In genomic region chr17:13597723-13598347, GRCh38 we compare ENCODE assay signal across 8 cellular contexts. TPM values are rescaled to one million over a fixed set of nuclear protein-coding genes. Genes with fewer than 3 reads are reported as not detected.
A peak's percentile ranks its signal among the peaks of the same experiment; 100 is the strongest.
DNase-seq lines count a peak whose midpoint lies in the region; ATAC-seq and TF ChIP-seq lines count a peak whose summit lies in the region.

No MANE protein-coding gene starts in this region.

- no peaks in the 10 kb centered on the region for H3K27me3 ChIP-seq in GM06990 (replicated peaks; ENCODE audit: control insufficient read depth, insufficient read depth, low read length)
- H3K27me3 ChIP-seq in Panc1 (ENCODE audit: control insufficient read depth, insufficient read depth, low read length) = peaks cover 8% of the 10 kb centered on the region; the same call in 1 of the 2 replicates
- H3K27me3 ChIP-seq in liver (ENCODE audit: control insufficient read depth in 4 of 4, insufficient read depth in 4 of 4, low read length in 3 of 4) = peaks cover 0 to 4% (median under 1%) of the 10 kb centered on the region in 4 donors

- BruUV-seq in Panc1 (replicated peaks; lab: Mats Ljungman, UMichigan) (no TSS peak), MCF 10A (replicated peaks; lab: Mats Ljungman, UMichigan) (no TSS peak)

- H3K36me3 ChIP-seq in GM06990 (ENCODE audit: control insufficient read depth, insufficient read depth, low read length) = no peaks in the 10 kb centered on the region
- H3K36me3 ChIP-seq in Panc1 (ENCODE audit: control insufficient read depth, insufficient read depth, low read length) = no peaks in the 10 kb centered on the region
- H3K36me3 ChIP-seq in liver (ENCODE audit: control insufficient read depth in 4 of 4, insufficient read depth in 3 of 4, low read depth in 1 of 4, low read length in 3 of 4) = no peaks in the 10 kb centered on the region

- H3K4me3 ChIP-seq in GM06990 (replicated peaks; ENCODE audit: low read depth, low read length) (no peak overlapping the region), Panc1 (ENCODE audit: low read depth in 2 of 2, low read length in 2 of 2) (no peak overlapping the region; a peak in 1 of 4 replicates), liver (ENCODE audit: low read depth in 1 of 3, low read length in 3 of 3) (no peak overlapping the region)

- POLR2A ChIA-PET in Panc1 (lab: Charles Lee) = no interaction called here
- POLR2A ChIA-PET in MCF 10A (lab: Yijun Ruan, JAX) = interaction anchor here (0.6 to 3.3 kb wide), 12 partner anchors 178 to 1329 kb away, joined by 3 to 57 read pairs (median 4); partner anchors contain the start of gene HS3ST3B1

- no peaks in the 10 kb centered on the region for H3K27me3 Mint-ChIP-seq in MCF 10A (ENCODE audit: insufficient read depth, unreplicated experiment)

- H3K4me1 ChIP-seq in Panc1 (ENCODE audit: control insufficient read depth, insufficient read depth, low read length) = no peaks in the 10 kb centered on the region
- peaks cover 14 to 19% (median 17%) of the 10 kb centered on the region in 4 donors for H3K4me1 ChIP-seq in liver (ENCODE audit: control insufficient read depth in 4 of 4, insufficient read depth in 4 of 4, low read length in 3 of 4)

- 14% methylated on average over 3 of the region's 3 CpGs for whole genome bisulfite sequencing in liver

- CTCF ChIA-PET in Panc1 (lab: Charles Lee) = no interaction called here
- CTCF ChIA-PET in MCF 10A (lab: Yijun Ruan, JAX) = interaction anchor here (0.6 to 3.6 kb wide), 28 partner anchors 9 to 1559 kb away, joined by 3 to 50 read pairs (median 4); partner anchors contain the start of genes COX10 and HS3ST3B1

- no peak overlapping the region for H3K27ac ChIP-seq in Panc1 (ENCODE audit: low read length)
- no peak overlapping the region for H3K27ac ChIP-seq in liver (ENCODE audit: low read depth in 1 of 2, low read length in 2 of 2)

- H3K27ac Mint-ChIP-seq in MCF 10A (ENCODE audit: low read depth, unreplicated experiment) = peak overlapping the region; percentile 39

- peaks cover 45% of the 10 kb centered on the region for H3K4me1 Mint-ChIP-seq in MCF 10A (ENCODE audit: insufficient read depth, unreplicated experiment)

- peak; percentile 72 for DNase-seq in ACHN
- DNase-seq in GM06990 (ENCODE audit: extremely low read depth, insufficient read length) = no peak
- peak; percentile 28 for DNase-seq in Panc1 (ENCODE audit: low read depth, low spot score)
- DNase-seq in MCF 10A (ENCODE audit: unreplicated experiment) = peak; percentile 75
- no peak for DNase-seq in NK-92 (lab: John Stamatoyannopoulos, UW; ENCODE audit: unreplicated experiment)
- no peak for DNase-seq in NCI-H446 treated with DMSO at 0.1 percent for 48 hours (lab: John Stamatoyannopoulos, UW)
- no peak for DNase-seq in NCI-H2227 treated with DMSO at 0.1 percent for 48 hours (lab: John Stamatoyannopoulos, UW)

- TF ChIP-seq RAD21 in liver (IDR thresholded peaks at IDR 0.05) = peak; percentile 88 to 91

- peak overlapping the region; percentile 88 for H3K4me3 Mint-ChIP-seq in MCF 10A (ENCODE audit: unreplicated experiment)

- intact Hi-C loops in Panc1 (cut with micrococcal nuclease; ENCODE audit: unreplicated experiment) = loop anchor here (5.0 kb wide), 2 partner anchors 709 to 1329 kb away; no protein-coding TSS in a partner anchor
- intact Hi-C loops in MCF 10A (cut with micrococcal nuclease) = loop anchor here (1.0 to 10.0 kb wide), 11 partner anchors 129 to 1573 kb away; no protein-coding TSS in a partner anchor

- no peaks in the 10 kb centered on the region for H3K9me3 ChIP-seq in Panc1 (ENCODE audit: control insufficient read depth, insufficient read depth, low read depth, low read length)
- H3K9me3 ChIP-seq in liver (ENCODE audit: control insufficient read depth in 4 of 4, low read length in 3 of 4) = no peaks in the 10 kb centered on the region

- in situ Hi-C loops in ACHN (cut with HindIII; ENCODE audit: low pct_ligation_motif_present, low pct_unique_long_range_greater_than_20kb, low sequenced_read_pairs) = loop anchor here (25.0 kb wide), 1 partner anchor 714 kb away; the partner anchor contains the start of gene HS3ST3B1
- in situ Hi-C loops in Panc1 (cut with HindIII; ENCODE audit: low pct_unique_long_range_greater_than_20kb, low sequenced_read_pairs) = no loop called here

- ATAC-seq in Panc1 = no peak

- no peaks in the 10 kb centered on the region for H3K36me3 Mint-ChIP-seq in MCF 10A (ENCODE audit: insufficient read depth, unreplicated experiment)

- H3K9ac ChIP-seq in liver (ENCODE audit: low read depth in 1 of 2, low read length in 2 of 2) = no peak overlapping the region

- TF ChIP-seq CTCF in GM06990 (IDR thresholded peaks at IDR 0.05; ENCODE audit: insufficient read depth, low read length, poor library complexity, severe bottlenecking) = peak; percentile 70
- TF ChIP-seq CTCF in Panc1 (IDR thresholded peaks at IDR 0.05) = peak; percentile 70
- TF ChIP-seq CTCF in MCF 10A (IDR thresholded peaks at IDR 0.05; ENCODE audit: unreplicated experiment) = peak; percentile 49
- TF ChIP-seq CTCF in liver (IDR thresholded peaks at IDR 0.05; ENCODE audit: low read depth, low read length, missing input control) = peak; percentile 58

- H3K9me3 Mint-ChIP-seq in MCF 10A (ENCODE audit: unreplicated experiment) = no peaks in the 10 kb centered on the region

TF ChIP-seq in liver, 16 proteins besides CTCF, POLR2A, EP300 and RAD21:
- TF ChIP-seq FOXA1 (IDR thresholded peaks at IDR 0.05) (peak; percentile 22), EGR1 (IDR thresholded peaks at IDR 0.05; ENCODE audit: low read depth in 2 of 2) (no peak)
- TF ChIP-seq, protein P1, sequence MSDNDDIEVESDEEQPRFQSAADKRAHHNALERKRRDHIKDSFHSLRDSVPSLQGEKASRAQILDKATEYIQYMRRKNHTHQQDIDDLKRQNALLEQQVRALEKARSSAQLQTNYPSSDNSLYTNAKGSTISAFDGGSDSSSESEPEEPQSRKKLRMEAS (IDR thresholded peaks at IDR 0.05) = no peak
- TF ChIP-seq, protein P2, sequence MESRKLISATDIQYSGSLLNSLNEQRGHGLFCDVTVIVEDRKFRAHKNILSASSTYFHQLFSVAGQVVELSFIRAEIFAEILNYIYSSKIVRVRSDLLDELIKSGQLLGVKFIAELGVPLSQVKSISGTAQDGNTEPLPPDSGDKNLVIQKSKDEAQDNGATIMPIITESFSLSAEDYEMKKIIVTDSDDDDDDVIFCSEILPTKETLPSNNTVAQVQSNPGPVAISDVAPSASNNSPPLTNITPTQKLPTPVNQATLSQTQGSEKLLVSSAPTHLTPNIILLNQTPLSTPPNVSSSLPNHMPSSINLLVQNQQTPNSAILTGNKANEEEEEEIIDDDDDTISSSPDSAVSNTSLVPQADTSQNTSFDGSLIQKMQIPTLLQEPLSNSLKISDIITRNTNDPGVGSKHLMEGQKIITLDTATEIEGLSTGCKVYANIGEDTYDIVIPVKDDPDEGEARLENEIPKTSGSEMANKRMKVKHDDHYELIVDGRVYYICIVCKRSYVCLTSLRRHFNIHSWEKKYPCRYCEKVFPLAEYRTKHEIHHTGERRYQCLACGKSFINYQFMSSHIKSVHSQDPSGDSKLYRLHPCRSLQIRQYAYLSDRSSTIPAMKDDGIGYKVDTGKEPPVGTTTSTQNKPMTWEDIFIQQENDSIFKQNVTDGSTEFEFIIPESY (IDR thresholded peaks at IDR 0.05) = no peak

RNA-seq across cellular contexts. Expression of gene HS3ST3A1, which starts 3.9 kb away (rescaled TPM):
- total RNA-seq in Panc1 (2021; ENCODE audit: unreplicated experiment) (0.31 TPM), MCF 10A (2022) (7.3 and 10.4 TPM in 2 replicates), liver (1 to 10 TPM; 2.1 to 6.5 TPM)
- not detected for polyA plus RNA-seq in Panc1 (2012; ENCODE audit: insufficient read length)
- polyA plus RNA-seq in liver = 1 to 10 TPM in 1 of 2 donors, under 1 TPM in 1; 0.40 to 2.9 TPM

Comparison
In these comparisons a context has a peak if more than half of its experiments do, and no peak if none do; other contexts are left out.
1. DNase-seq: peak in ACHN (single experiment), Panc1 (single experiment) and MCF 10A (single experiment); none in GM06990 (single experiment), NK-92 (single experiment), NCI-H446 treated with DMSO at 0.1 percent for 48 hours (single experiment) and NCI-H2227 treated with DMSO at 0.1 percent for 48 hours (single experiment).
2. Peak in every context shown above with its lines, with median percentiles within 50 percentile points of each other: CTCF ChIP-seq.